In genomic region chr15:41827290-41827879, GRCh38 we compare ENCODE assay signal across 8 cellular contexts. TPM values are rescaled to one million over a fixed set of nuclear protein-coding genes. Genes with fewer than 3 reads are reported as not detected.
DNase-seq lines count a peak whose midpoint lies in the region; ATAC-seq and TF ChIP-seq lines count a peak whose summit lies in the region.

No MANE protein-coding gene starts in this region.

- H3K23me2 ChIP-seq in H9 (ENCODE audit: insufficient read length, low read depth, low read length, poor library complexity, severe bottlenecking): peaks cover 10% of the 10 kb centered on the region

- no peak overlapping the region for H3K27ac ChIP-seq in H9 (ENCODE audit: insufficient read length, low read depth, low read length)

- no peak overlapping the region for H4K91ac ChIP-seq in H9 (ENCODE audit: insufficient read length, low read depth, low read length)

- no peak overlapping the region for H2BK5ac ChIP-seq in H9 (ENCODE audit: insufficient read length, low read length)

- no peak overlapping the region; a peak in 1 of 7 replicates for H3K27ac Mint-ChIP-seq in H9
- peak overlapping the region; percentile 51 for H3K27ac Mint-ChIP-seq in T-helper 2 cell treated with Interferon-gamma antibody and Interleukin-4, amounts not matched to agents 5 μg/mL and 100 μg/mL, for 36 hours
- H3K27ac Mint-ChIP-seq in nephron: no peak overlapping the region

- no peak overlapping the region for H3K56ac ChIP-seq in H9 (ENCODE audit: insufficient read length, low read depth, low read length)

- no peak for DNase-seq in AG09309 (ENCODE audit: low read depth)
- DNase-seq in H9: peak; percentile 68
- no peak for DNase-seq in T-helper 2 cell treated with Interferon-gamma antibody and Interleukin-4, amounts not matched to agents 5 μg/mL and 100 μg/mL, for 36 hours (ENCODE audit: low spot score)
- DNase-seq in cerebellum (ENCODE audit: low spot score): no peak

- no peaks in the 10 kb centered on the region for H3K9me3 Mint-ChIP-seq in H9
- H3K9me3 Mint-ChIP-seq in T-helper 2 cell treated with Interferon-gamma antibody and Interleukin-4, amounts not matched to agents 5 μg/mL and 100 μg/mL, for 36 hours: no peaks in the 10 kb centered on the region
- no peaks in the 10 kb centered on the region for H3K9me3 Mint-ChIP-seq in nephron

- H3K79me1 ChIP-seq in H9 (ENCODE audit: insufficient read depth, low read depth, low read length, poor library complexity, severe bottlenecking): no peaks in the 10 kb centered on the region

- no peak overlapping the region for H3T11ph ChIP-seq in H9 (ENCODE audit: low read length)

- H3K36me3 ChIP-seq in endocrine pancreas (ENCODE audit: control insufficient read depth, insufficient read depth, low read length): peaks cover 4% of the 10 kb centered on the region

- H3K4me3 Mint-ChIP-seq in H9 (peak overlapping the region; percentile 90 to 92), nephron (peak overlapping the region; percentile 88 to 96 (median 95))
- peak overlapping the region; percentile 98 for H3K4me3 Mint-ChIP-seq in T-helper 2 cell treated with Interferon-gamma antibody and Interleukin-4, amounts not matched to agents 5 μg/mL and 100 μg/mL, for 36 hours

- H3K14ac ChIP-seq in H9 (ENCODE audit: insufficient read depth, low read length): no peak overlapping the region

- no peak overlapping the region for H3K23ac ChIP-seq in H9 (ENCODE audit: insufficient read length, low read depth, low read length)

- no peak overlapping the region for H4K8ac ChIP-seq in H9 (replicated peaks; ENCODE audit: insufficient read length, low read depth, low read length)

- H3K4me3 ChIP-seq in AG09309 (ENCODE audit: control insufficient read depth, low read depth, low read length): peak overlapping the region; percentile 49
- no peak overlapping the region for H3K4me3 ChIP-seq in endocrine pancreas (ENCODE audit: control insufficient read depth, insufficient read depth, low read length)

- H2AFZ ChIP-seq in H9 (ENCODE audit: low read length): no peak overlapping the region

- no peak overlapping the region for H2BK12ac ChIP-seq in H9 (ENCODE audit: insufficient read length, low read depth, low read length)

- H4K20me1 ChIP-seq in H9 (ENCODE audit: control insufficient read depth, insufficient read depth, insufficient read length): no peaks in the 10 kb centered on the region

- no peak for ATAC-seq in GM19397 (IDR thresholded peaks at IDR 0.05; ENCODE audit: unreplicated experiment)
- no peak for ATAC-seq in HG03025 (IDR thresholded peaks at IDR 0.05; ENCODE audit: low FRiP score, unreplicated experiment)

- TF ChIP-seq CTCF in AG09309 (IDR thresholded peaks at IDR 0.05; ENCODE audit: control insufficient read depth, insufficient read depth, low read depth, low read length, missing control alignments) (no peak), H9 (conservative IDR thresholded peaks at IDR 0.05) (no peak), nephron (IDR thresholded peaks at IDR 0.05; ENCODE audit: unreplicated experiment in 3 of 3) (no peak)

- H3K4me1 Mint-ChIP-seq in H9: peaks cover 11 to 19% of the 10 kb centered on the region in 2 experiments
- H3K4me1 Mint-ChIP-seq in T-helper 2 cell treated with Interferon-gamma antibody and Interleukin-4, amounts not matched to agents 5 μg/mL and 100 μg/mL, for 36 hours (ENCODE audit: low read depth): peaks cover 28% of the 10 kb centered on the region
- peaks cover 14% of the 10 kb centered on the region for H3K4me1 Mint-ChIP-seq in nephron

- H2BK15ac ChIP-seq in H9 (ENCODE audit: low read depth, low read length): no peak overlapping the region

- H3K9me3 ChIP-seq in H9 (ENCODE audit: control insufficient read depth, low read depth, low read length) (no peaks in the 10 kb centered on the region), endocrine pancreas (ENCODE audit: control insufficient read depth, low read length) (no peaks in the 10 kb centered on the region)

- no peaks in the 10 kb centered on the region for H3K79me2 ChIP-seq in H9 (ENCODE audit: insufficient read depth, low read length)

- H3K36me3 Mint-ChIP-seq in H9 (ENCODE audit: insufficient read depth in 1 of 3, low read depth in 3 of 3) (peaks cover 4 to 10% (median 5%) of the 10 kb centered on the region in 3 experiments; a peak in 6 of 7 replicates), nephron (ENCODE audit: low read depth) (peaks cover 10% of the 10 kb centered on the region)
- H3K36me3 Mint-ChIP-seq in T-helper 2 cell treated with Interferon-gamma antibody and Interleukin-4, amounts not matched to agents 5 μg/mL and 100 μg/mL, for 36 hours (ENCODE audit: low read depth): peaks cover 26% of the 10 kb centered on the region

- no peak overlapping the region for H2BK20ac ChIP-seq in H9 (ENCODE audit: low read depth, low read length, poor library complexity, severe bottlenecking)

- no peak overlapping the region for H3K18ac ChIP-seq in H9 (ENCODE audit: insufficient read length, low read depth, low read length)

- no peaks in the 10 kb centered on the region for H3K27me3 ChIP-seq in H9 (ENCODE audit: insufficient read depth, low read length)
- H3K27me3 ChIP-seq in endocrine pancreas (ENCODE audit: control insufficient read depth, insufficient read depth, low read length): no peaks in the 10 kb centered on the region

- H2BK120ac ChIP-seq in H9 (ENCODE audit: low read depth, low read length, poor library complexity, severe bottlenecking): no peak overlapping the region

- no peak overlapping the region for H2AK5ac ChIP-seq in H9 (ENCODE audit: insufficient read length, low read length)

- H3K9ac ChIP-seq in H9 (ENCODE audit: extremely low read depth, insufficient read length, low read length): no peak overlapping the region
- H3K9ac ChIP-seq in endocrine pancreas (ENCODE audit: control insufficient read depth, insufficient read depth, low read length): peak overlapping the region; percentile 30

- H3K27me3 Mint-ChIP-seq in H9 (ENCODE audit: low read depth): no peaks in the 10 kb centered on the region
- H3K27me3 Mint-ChIP-seq in T-helper 2 cell treated with Interferon-gamma antibody and Interleukin-4, amounts not matched to agents 5 μg/mL and 100 μg/mL, for 36 hours (ENCODE audit: low read depth): no peaks in the 10 kb centered on the region
- H3K27me3 Mint-ChIP-seq in nephron (ENCODE audit: low read depth): no peaks in the 10 kb centered on the region

- peak overlapping the region; percentile 83 for H3K4me2 ChIP-seq in H9 (ENCODE audit: insufficient read depth, insufficient read length, low read length)

- no CpG with 5 or more reads among the region's 37 CpGs for WGBS in H9 (ENCODE audit: extremely low coverage, insufficient read length, low lambda C conversion rate)

- H3K4ac ChIP-seq in H9 (ENCODE audit: low read depth, low read length): no peak overlapping the region

- H3K4me1 ChIP-seq in H9 (ENCODE audit: insufficient read depth, low read length): no peaks in the 10 kb centered on the region
- H3K4me1 ChIP-seq in endocrine pancreas (ENCODE audit: control insufficient read depth, insufficient read depth, low read length): peaks cover 5% of the 10 kb centered on the region

- no peak overlapping the region for H4K5ac ChIP-seq in H9 (ENCODE audit: insufficient read length, low read depth, low read length)

RNA-seq across cellular contexts. Expression of gene JMJD7, which starts 0.5 kb away (rescaled TPM):
- total RNA-seq in H9 (2021) (13.3 and 14.3 TPM in 2 replicates), cerebellum (1.6 TPM)

RNA-seq across cellular contexts. Expression of gene PLA2G4B, which starts 11.3 kb away (rescaled TPM):
- total RNA-seq in H9 (2021) (3.7 and 6.3 TPM in 2 replicates), cerebellum (7.5 TPM)

RNA-seq across cellular contexts. Expression of gene MAPKBP1, which starts 53.1 kb away (rescaled TPM):
- total RNA-seq in H9 (2021) (10.0 and 13.7 TPM in 2 replicates), cerebellum (58.7 TPM)
